Comparison of ENCODE assay signal across 1 cellular context in the genomic region with DNA sequence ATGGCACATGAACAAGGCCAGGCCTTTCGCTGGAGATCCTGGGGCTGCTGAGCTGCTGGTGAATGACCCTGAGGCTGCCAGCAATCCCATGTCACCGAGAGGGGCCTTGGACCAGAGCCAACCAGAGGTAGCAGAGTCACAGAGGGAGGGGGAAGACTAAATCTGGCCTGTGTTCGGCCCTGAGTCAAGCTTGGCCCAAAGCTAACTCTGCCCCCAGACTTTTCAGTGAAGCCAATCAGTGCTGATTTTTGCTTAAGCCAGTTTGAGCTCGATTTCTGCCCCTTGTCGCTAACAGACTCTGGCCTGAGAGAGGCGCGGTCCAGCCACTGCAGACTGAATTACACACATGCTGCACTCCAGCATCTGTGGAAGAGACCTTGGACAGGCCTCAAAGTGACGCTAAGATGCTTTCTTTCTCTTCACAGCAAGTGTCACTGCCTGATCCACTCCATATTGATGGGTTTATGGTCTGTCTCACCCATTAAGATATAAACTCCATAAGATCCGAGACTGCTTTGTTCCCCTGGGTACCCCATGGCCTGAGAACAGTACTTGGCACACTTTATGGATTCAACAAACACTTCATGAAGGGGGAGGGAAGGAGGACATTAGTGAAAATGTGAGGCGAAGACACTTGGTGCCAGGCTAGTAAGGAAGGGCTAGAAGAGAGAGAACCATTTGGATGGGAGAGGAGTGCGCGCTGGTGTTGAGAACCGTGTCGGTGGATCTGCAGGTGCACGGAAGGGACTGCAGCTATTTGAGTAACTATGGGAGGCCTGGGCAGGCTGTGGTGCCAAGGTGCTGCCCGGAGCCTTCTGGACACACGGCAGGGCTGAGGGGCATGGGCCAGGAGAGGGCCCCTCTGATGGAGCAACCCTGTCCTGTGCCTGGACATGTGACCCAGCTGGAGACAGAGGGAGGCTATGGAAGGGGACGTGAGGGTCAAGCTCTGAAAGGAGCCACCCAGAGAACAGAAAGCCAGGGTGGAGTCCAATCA.
A peak's percentile ranks its signal among the peaks of the same experiment; 100 is the strongest.
TF ChIP-seq lines count a peak whose summit lies in the region.

No MANE protein-coding gene starts in this region.

TF ChIP-seq in HepG2, 621 proteins besides CTCF, POLR2A, EP300 and RAD21 (continues in another document):
- TF ChIP-seq ZNF883 (CRISPR knock-in tag; IDR thresholded peaks at IDR 0.05; ENCODE audit: not compliant biosample characterization) (no peak), MIXL1 (CRISPR knock-in tag; IDR thresholded peaks at IDR 0.05) (no peak), ZNF143 (CRISPR knock-in tag; IDR thresholded peaks at IDR 0.05) (no peak), FOXC1 (CRISPR knock-in tag; IDR thresholded peaks at IDR 0.05; ENCODE audit: borderline replicate concordance) (0 out of 2 replicates have a peak, but pooled peaks have one; percentile 41), ZBTB3 (CRISPR knock-in tag; IDR thresholded peaks at IDR 0.05; ENCODE audit: borderline replicate concordance, low read depth) (no peak), ZBTB38 (CRISPR knock-in tag; IDR thresholded peaks at IDR 0.05) (peak; percentile 90), ZNF292 (CRISPR knock-in tag; IDR thresholded peaks at IDR 0.05; ENCODE audit: borderline replicate concordance, low read depth) (peak; percentile 74; the same call in 1 of the 2 replicates), U2AF2 (IDR thresholded peaks at IDR 0.05; ENCODE audit: low read depth, low read length) (no peak), ZNF546 (CRISPR knock-in tag; conservative IDR thresholded peaks at IDR 0.05) (no peak), HHEX (CRISPR knock-in tag; IDR thresholded peaks at IDR 0.05) (no peak), MTF2 (CRISPR knock-in tag; IDR thresholded peaks at IDR 0.05; ENCODE audit: borderline replicate concordance) (no peak), EED (CRISPR knock-in tag; IDR thresholded peaks at IDR 0.05) (no peak), KAT7 (CRISPR knock-in tag; IDR thresholded peaks at IDR 0.05; ENCODE audit: borderline replicate concordance) (no peak), KDM1A (CRISPR knock-in tag; IDR thresholded peaks at IDR 0.05) (no peak), ZNF10 (CRISPR knock-in tag; IDR thresholded peaks at IDR 0.05; ENCODE audit: borderline replicate concordance, low read depth) (no peak), RXRA (CRISPR knock-in tag; IDR thresholded peaks at IDR 0.05) (0 out of 2 replicates have a peak, but pooled peaks have one; percentile 20), TGIF2 (CRISPR knock-in tag; IDR thresholded peaks at IDR 0.05) (0 out of 2 replicates have a peak, but pooled peaks have one; percentile 14), ZNF780A (CRISPR knock-in tag; IDR thresholded peaks at IDR 0.05) (no peak), ZSCAN31 (CRISPR knock-in tag; IDR thresholded peaks at IDR 0.05; ENCODE audit: low read depth) (no peak), ZFP90 (CRISPR knock-in tag; IDR thresholded peaks at IDR 0.05; ENCODE audit: borderline replicate concordance) (no peak)
- TF ChIP-seq, protein P1, sequence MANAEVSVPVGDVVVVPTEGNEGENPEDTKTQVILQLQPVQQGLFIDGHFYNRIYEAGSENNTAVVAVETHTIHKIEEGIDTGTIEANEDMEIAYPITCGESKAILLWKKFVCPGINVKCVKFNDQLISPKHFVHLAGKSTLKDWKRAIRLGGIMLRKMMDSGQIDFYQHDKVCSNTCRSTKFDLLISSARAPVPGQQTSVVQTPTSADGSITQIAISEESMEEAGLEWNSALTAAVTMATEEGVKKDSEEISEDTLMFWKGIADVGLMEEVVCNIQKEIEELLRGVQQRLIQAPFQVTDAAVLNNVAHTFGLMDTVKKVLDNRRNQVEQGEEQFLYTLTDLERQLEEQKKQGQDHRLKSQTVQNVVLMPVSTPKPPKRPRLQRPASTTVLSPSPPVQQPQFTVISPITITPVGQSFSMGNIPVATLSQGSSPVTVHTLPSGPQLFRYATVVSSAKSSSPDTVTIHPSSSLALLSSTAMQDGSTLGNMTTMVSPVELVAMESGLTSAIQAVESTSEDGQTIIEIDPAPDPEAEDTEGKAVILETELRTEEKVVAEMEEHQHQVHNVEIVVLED (CRISPR knock-in tag; IDR thresholded peaks at IDR 0.05; ENCODE audit: borderline replicate concordance): no peak
- TF ChIP-seq, protein P2, sequence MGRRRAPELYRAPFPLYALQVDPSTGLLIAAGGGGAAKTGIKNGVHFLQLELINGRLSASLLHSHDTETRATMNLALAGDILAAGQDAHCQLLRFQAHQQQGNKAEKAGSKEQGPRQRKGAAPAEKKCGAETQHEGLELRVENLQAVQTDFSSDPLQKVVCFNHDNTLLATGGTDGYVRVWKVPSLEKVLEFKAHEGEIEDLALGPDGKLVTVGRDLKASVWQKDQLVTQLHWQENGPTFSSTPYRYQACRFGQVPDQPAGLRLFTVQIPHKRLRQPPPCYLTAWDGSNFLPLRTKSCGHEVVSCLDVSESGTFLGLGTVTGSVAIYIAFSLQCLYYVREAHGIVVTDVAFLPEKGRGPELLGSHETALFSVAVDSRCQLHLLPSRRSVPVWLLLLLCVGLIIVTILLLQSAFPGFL (CRISPR knock-in tag; IDR thresholded peaks at IDR 0.05): no peak
- TF ChIP-seq, protein P3, sequence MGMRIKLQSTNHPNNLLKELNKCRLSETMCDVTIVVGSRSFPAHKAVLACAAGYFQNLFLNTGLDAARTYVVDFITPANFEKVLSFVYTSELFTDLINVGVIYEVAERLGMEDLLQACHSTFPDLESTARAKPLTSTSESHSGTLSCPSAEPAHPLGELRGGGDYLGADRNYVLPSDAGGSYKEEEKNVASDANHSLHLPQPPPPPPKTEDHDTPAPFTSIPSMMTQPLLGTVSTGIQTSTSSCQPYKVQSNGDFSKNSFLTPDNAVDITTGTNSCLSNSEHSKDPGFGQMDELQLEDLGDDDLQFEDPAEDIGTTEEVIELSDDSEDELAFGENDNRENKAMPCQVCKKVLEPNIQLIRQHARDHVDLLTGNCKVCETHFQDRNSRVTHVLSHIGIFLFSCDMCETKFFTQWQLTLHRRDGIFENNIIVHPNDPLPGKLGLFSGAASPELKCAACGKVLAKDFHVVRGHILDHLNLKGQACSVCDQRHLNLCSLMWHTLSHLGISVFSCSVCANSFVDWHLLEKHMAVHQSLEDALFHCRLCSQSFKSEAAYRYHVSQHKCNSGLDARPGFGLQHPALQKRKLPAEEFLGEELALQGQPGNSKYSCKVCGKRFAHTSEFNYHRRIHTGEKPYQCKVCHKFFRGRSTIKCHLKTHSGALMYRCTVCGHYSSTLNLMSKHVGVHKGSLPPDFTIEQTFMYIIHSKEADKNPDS (CRISPR knock-in tag; IDR thresholded peaks at IDR 0.05): no peak
- TF ChIP-seq, protein P4, sequence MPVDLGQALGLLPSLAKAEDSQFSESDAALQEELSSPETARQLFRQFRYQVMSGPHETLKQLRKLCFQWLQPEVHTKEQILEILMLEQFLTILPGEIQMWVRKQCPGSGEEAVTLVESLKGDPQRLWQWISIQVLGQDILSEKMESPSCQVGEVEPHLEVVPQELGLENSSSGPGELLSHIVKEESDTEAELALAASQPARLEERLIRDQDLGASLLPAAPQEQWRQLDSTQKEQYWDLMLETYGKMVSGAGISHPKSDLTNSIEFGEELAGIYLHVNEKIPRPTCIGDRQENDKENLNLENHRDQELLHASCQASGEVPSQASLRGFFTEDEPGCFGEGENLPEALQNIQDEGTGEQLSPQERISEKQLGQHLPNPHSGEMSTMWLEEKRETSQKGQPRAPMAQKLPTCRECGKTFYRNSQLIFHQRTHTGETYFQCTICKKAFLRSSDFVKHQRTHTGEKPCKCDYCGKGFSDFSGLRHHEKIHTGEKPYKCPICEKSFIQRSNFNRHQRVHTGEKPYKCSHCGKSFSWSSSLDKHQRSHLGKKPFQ (CRISPR knock-in tag; IDR thresholded peaks at IDR 0.05; ENCODE audit: insufficient replicate concordance): peak; percentile 16
- TF ChIP-seq, protein P5, sequence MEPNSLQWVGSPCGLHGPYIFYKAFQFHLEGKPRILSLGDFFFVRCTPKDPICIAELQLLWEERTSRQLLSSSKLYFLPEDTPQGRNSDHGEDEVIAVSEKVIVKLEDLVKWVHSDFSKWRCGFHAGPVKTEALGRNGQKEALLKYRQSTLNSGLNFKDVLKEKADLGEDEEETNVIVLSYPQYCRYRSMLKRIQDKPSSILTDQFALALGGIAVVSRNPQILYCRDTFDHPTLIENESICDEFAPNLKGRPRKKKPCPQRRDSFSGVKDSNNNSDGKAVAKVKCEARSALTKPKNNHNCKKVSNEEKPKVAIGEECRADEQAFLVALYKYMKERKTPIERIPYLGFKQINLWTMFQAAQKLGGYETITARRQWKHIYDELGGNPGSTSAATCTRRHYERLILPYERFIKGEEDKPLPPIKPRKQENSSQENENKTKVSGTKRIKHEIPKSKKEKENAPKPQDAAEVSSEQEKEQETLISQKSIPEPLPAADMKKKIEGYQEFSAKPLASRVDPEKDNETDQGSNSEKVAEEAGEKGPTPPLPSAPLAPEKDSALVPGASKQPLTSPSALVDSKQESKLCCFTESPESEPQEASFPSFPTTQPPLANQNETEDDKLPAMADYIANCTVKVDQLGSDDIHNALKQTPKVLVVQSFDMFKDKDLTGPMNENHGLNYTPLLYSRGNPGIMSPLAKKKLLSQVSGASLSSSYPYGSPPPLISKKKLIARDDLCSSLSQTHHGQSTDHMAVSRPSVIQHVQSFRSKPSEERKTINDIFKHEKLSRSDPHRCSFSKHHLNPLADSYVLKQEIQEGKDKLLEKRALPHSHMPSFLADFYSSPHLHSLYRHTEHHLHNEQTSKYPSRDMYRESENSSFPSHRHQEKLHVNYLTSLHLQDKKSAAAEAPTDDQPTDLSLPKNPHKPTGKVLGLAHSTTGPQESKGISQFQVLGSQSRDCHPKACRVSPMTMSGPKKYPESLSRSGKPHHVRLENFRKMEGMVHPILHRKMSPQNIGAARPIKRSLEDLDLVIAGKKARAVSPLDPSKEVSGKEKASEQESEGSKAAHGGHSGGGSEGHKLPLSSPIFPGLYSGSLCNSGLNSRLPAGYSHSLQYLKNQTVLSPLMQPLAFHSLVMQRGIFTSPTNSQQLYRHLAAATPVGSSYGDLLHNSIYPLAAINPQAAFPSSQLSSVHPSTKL (CRISPR knock-in tag; IDR thresholded peaks at IDR 0.05): 0 out of 2 replicates have a peak, but pooled peaks have one; percentile 5
- TF ChIP-seq, protein P6, sequence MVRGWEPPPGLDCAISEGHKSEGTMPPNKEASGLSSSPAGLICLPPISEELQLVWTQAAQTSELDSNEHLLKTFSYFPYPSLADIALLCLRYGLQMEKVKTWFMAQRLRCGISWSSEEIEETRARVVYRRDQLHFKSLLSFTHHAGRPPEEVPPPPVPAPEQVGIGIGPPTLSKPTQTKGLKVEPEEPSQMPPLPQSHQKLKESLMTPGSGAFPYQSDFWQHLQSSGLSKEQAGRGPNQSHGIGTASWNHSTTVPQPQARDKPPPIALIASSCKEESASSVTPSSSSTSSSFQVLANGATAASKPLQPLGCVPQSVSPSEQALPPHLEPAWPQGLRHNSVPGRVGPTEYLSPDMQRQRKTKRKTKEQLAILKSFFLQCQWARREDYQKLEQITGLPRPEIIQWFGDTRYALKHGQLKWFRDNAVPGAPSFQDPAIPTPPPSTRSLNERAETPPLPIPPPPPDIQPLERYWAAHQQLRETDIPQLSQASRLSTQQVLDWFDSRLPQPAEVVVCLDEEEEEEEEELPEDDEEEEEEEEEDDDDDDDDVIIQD (CRISPR knock-in tag; IDR thresholded peaks at IDR 0.05; ENCODE audit: low read depth): no peak
- TF ChIP-seq, protein P7, sequence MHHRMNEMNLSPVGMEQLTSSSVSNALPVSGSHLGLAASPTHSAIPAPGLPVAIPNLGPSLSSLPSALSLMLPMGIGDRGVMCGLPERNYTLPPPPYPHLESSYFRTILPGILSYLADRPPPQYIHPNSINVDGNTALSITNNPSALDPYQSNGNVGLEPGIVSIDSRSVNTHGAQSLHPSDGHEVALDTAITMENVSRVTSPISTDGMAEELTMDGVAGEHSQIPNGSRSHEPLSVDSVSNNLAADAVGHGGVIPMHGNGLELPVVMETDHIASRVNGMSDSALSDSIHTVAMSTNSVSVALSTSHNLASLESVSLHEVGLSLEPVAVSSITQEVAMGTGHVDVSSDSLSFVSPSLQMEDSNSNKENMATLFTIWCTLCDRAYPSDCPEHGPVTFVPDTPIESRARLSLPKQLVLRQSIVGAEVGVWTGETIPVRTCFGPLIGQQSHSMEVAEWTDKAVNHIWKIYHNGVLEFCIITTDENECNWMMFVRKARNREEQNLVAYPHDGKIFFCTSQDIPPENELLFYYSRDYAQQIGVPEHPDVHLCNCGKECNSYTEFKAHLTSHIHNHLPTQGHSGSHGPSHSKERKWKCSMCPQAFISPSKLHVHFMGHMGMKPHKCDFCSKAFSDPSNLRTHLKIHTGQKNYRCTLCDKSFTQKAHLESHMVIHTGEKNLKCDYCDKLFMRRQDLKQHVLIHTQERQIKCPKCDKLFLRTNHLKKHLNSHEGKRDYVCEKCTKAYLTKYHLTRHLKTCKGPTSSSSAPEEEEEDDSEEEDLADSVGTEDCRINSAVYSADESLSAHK (CRISPR knock-in tag; IDR thresholded peaks at IDR 0.05; ENCODE audit: borderline replicate concordance): no peak
- TF ChIP-seq, protein P8, sequence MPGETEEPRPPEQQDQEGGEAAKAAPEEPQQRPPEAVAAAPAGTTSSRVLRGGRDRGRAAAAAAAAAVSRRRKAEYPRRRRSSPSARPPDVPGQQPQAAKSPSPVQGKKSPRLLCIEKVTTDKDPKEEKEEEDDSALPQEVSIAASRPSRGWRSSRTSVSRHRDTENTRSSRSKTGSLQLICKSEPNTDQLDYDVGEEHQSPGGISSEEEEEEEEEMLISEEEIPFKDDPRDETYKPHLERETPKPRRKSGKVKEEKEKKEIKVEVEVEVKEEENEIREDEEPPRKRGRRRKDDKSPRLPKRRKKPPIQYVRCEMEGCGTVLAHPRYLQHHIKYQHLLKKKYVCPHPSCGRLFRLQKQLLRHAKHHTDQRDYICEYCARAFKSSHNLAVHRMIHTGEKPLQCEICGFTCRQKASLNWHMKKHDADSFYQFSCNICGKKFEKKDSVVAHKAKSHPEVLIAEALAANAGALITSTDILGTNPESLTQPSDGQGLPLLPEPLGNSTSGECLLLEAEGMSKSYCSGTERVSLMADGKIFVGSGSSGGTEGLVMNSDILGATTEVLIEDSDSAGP (CRISPR knock-in tag; IDR thresholded peaks at IDR 0.05; ENCODE audit: borderline replicate concordance): peak; percentile 55; the same call in 1 of the 2 replicates
- TF ChIP-seq, protein P9, sequence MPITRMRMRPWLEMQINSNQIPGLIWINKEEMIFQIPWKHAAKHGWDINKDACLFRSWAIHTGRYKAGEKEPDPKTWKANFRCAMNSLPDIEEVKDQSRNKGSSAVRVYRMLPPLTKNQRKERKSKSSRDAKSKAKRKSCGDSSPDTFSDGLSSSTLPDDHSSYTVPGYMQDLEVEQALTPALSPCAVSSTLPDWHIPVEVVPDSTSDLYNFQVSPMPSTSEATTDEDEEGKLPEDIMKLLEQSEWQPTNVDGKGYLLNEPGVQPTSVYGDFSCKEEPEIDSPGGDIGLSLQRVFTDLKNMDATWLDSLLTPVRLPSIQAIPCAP (CRISPR knock-in tag; IDR thresholded peaks at IDR 0.05; ENCODE audit: low read depth): no peak
- TF ChIP-seq, protein P10, sequence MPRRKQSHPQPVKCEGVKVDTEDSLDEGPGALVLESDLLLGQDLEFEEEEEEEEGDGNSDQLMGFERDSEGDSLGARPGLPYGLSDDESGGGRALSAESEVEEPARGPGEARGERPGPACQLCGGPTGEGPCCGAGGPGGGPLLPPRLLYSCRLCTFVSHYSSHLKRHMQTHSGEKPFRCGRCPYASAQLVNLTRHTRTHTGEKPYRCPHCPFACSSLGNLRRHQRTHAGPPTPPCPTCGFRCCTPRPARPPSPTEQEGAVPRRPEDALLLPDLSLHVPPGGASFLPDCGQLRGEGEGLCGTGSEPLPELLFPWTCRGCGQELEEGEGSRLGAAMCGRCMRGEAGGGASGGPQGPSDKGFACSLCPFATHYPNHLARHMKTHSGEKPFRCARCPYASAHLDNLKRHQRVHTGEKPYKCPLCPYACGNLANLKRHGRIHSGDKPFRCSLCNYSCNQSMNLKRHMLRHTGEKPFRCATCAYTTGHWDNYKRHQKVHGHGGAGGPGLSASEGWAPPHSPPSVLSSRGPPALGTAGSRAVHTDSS (CRISPR knock-in tag; conservative IDR thresholded peaks at IDR 0.05): no peak
